In the genomic region with DNA sequence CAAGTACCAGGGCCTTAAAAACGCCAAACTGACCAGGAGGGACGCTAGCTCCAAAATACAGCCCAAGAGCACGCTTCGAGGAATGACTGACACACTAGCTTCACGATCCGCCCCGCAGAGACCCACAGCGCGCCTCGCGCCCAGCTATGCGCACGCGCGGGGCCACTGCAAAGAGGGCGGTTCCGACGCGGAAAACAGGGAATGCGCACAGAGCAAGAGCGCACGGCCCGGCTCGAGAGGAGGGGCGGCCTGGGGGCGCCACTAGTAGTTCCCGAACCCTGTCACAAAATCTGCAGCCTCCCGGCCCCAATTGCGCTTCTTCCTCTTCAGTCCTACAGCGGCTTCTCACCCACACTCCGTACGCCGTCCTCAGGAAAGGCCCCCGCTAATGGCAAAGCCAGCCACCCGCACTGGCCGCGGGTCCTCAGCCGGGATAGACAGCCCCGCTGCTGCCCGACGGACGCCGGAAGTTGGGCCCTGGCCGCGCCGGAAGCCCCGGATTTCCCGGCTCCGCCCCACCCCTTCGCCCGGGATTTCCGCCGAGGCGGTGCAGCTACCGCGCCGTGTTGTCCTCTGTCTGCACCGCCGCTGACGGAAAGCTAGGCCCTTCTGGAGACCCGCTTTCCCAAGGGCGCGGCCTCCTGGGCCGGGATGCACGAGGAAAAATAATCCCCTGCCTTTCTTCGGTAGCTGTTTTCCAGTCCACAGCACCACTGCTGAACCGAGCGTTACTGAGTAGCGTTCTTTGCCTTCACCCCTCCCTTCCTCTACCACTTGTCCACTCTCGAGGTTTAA, we compare ENCODE assay signal across 8 cellular contexts. TPM values are rescaled to one million over a fixed set of nuclear protein-coding genes. Genes with fewer than 3 reads are reported as not detected.
A peak's percentile ranks its signal among the peaks of the same experiment; 100 is the strongest.
DNase-seq lines count a peak whose midpoint lies in the region; ATAC-seq and TF ChIP-seq lines count a peak whose summit lies in the region.

A gene with protein sequence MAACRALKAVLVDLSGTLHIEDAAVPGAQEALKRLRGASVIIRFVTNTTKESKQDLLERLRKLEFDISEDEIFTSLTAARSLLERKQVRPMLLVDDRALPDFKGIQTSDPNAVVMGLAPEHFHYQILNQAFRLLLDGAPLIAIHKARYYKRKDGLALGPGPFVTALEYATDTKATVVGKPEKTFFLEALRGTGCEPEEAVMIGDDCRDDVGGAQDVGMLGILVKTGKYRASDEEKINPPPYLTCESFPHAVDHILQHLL (minus strand): TSS at position 472 of the 795 bp plus-strand sequence. CDS start 14,061 bp downstream, outside the sequence.

- H3K79me2 ChIP-seq in GM23338 (replicated peaks; ENCODE audit: insufficient read depth): peaks cover 45% of the 10 kb centered on the region
- peaks cover 48% of the 10 kb centered on the region for H3K79me2 ChIP-seq in neural progenitor cell (ENCODE audit: low read depth)

- TF ChIP-seq CTCF in GM23338 (conservative IDR thresholded peaks at IDR 0.05; ENCODE audit: low read depth in 2 of 2): no peak
- no peak for TF ChIP-seq CTCF in foreskin fibroblast (IDR thresholded peaks at IDR 0.05; ENCODE audit: low read depth, low read length)
- no peak for TF ChIP-seq CTCF in neural progenitor cell (IDR thresholded peaks at IDR 0.05)

- H3K4me1 ChIP-seq in GM23338 (ENCODE audit: insufficient read depth): peaks cover 7% of the 10 kb centered on the region
- peaks cover 14% of the 10 kb centered on the region for H3K4me1 ChIP-seq in neural progenitor cell

- H3K27ac ChIP-seq in GM23338 (ENCODE audit: low read depth) (peak within 1 kb of the TSS; percentile 92), neural progenitor cell (peak within 1 kb of the TSS; percentile 87)

- H3K9ac ChIP-seq in neural progenitor cell: peak within 1 kb of the TSS; percentile 76

- H3F3A ChIP-seq in GM23338 (replicated peaks; ENCODE audit: low read depth) (peaks cover 6% of the 10 kb centered on the region; the same call in 1 of the 2 replicates), neural progenitor cell (ENCODE audit: low read depth) (peaks cover 41% of the 10 kb centered on the region)

- H3K4me2 ChIP-seq in GM23338 (peak within 1 kb of the TSS; percentile 92), neural progenitor cell (peak within 1 kb of the TSS; percentile 92)

- H3K27me3 Mint-ChIP-seq in GM23338 (ENCODE audit: insufficient read depth, low read depth, poor library complexity): peaks cover 8% of the 10 kb centered on the region
- peaks cover 4% of the 10 kb centered on the region for H3K27me3 Mint-ChIP-seq in neural progenitor cell (ENCODE audit: insufficient read depth, low read depth)

- H3K9me3 ChIP-seq in neural progenitor cell (ENCODE audit: low read depth): no peaks in the 10 kb centered on the region

- peaks cover 5% of the 10 kb centered on the region; the same call in 1 of the 2 replicates for H3K36me3 ChIP-seq in GM23338 (ENCODE audit: insufficient read depth)
- H3K36me3 ChIP-seq in neural progenitor cell: peaks cover 6% of the 10 kb centered on the region

- H2AFZ ChIP-seq in GM23338 (peak within 1 kb of the TSS; percentile 97), neural progenitor cell (replicated peaks) (peak within 1 kb of the TSS; percentile 86)

- H3K4me3 Mint-ChIP-seq in GM23338: peak within 1 kb of the TSS; percentile 93
- H3K4me3 Mint-ChIP-seq in neural progenitor cell: peak within 1 kb of the TSS; percentile 95

- H3K9me3 Mint-ChIP-seq in GM23338 (peaks cover 2% of the 10 kb centered on the region; the same call in 1 of the 3 replicates), neural progenitor cell (no peaks in the 10 kb centered on the region)

- H3K4me3 ChIP-seq in GM23338: peak within 1 kb of the TSS; percentile 77
- H3K4me3 ChIP-seq in foreskin fibroblast (ENCODE audit: low read depth in 1 of 2, low read length in 2 of 2): peak within 1 kb of the TSS; percentile 74 to 81
- peak within 1 kb of the TSS; percentile 75 for H3K4me3 ChIP-seq in neural progenitor cell

- H3K27ac Mint-ChIP-seq in GM23338: peak within 1 kb of the TSS; percentile 91
- H3K27ac Mint-ChIP-seq in neural progenitor cell: peak within 1 kb of the TSS; percentile 96

- H3K36me3 Mint-ChIP-seq in GM23338 (ENCODE audit: low read depth) (peaks cover 4% of the 10 kb centered on the region; the same call in 1 of the 3 replicates), neural progenitor cell (peaks cover 18% of the 10 kb centered on the region)

- H3K4me1 Mint-ChIP-seq in GM23338 (peaks cover 20% of the 10 kb centered on the region), neural progenitor cell (peaks cover 23% of the 10 kb centered on the region)

- H4K20me1 ChIP-seq in GM23338 (replicated peaks; ENCODE audit: insufficient read depth): 0 out of 2 replicates have a peak, but pooled peaks cover 6% of the 10 kb centered on the region
- H4K20me1 ChIP-seq in neural progenitor cell (ENCODE audit: low read depth): peaks cover 15% of the 10 kb centered on the region

- no peaks in the 10 kb centered on the region for H3K9me2 ChIP-seq in GM23338 (ENCODE audit: insufficient read depth)

- no peaks in the 10 kb centered on the region for H3K27me3 ChIP-seq in GM23338 (ENCODE audit: insufficient read depth)
- no peaks in the 10 kb centered on the region for H3K27me3 ChIP-seq in neural progenitor cell

- DNase-seq in ELF-1 (ENCODE audit: low read depth, low spot score) (peak; percentile 89), GM23338 (ENCODE audit: low spot score) (peak; percentile 90), LHCN-M2 (ENCODE audit: low read depth) (peak; percentile 79), SIG-M5 treated with dmso at 0.1 percent for 504 hours (lab: John Stamatoyannopoulos, UW; ENCODE audit: unreplicated experiment) (peak; percentile 77), activated gamma-delta T cell treated with Interleukin-2 at 50 U/mL for 16 hours (peak; percentile 74), foreskin fibroblast (peak; percentile 79 to 93), neural progenitor cell (ENCODE audit: low spot score) (peak; percentile 91), stromal cell of bone marrow (ENCODE audit: low read depth) (peak; percentile 62)

- peak; percentile 92 for ATAC-seq in GM23338

TF ChIP-seq in GM23338, 12 proteins besides CTCF, POLR2A, EP300 and RAD21:
- TF ChIP-seq POLR2AphosphoS5 (IDR thresholded peaks at IDR 0.05; ENCODE audit: low read depth) (peak; percentile 95), ZNF114 (CRISPR knock-in tag; IDR thresholded peaks at IDR 0.05) (no peak)
- TF ChIP-seq, protein P1, sequence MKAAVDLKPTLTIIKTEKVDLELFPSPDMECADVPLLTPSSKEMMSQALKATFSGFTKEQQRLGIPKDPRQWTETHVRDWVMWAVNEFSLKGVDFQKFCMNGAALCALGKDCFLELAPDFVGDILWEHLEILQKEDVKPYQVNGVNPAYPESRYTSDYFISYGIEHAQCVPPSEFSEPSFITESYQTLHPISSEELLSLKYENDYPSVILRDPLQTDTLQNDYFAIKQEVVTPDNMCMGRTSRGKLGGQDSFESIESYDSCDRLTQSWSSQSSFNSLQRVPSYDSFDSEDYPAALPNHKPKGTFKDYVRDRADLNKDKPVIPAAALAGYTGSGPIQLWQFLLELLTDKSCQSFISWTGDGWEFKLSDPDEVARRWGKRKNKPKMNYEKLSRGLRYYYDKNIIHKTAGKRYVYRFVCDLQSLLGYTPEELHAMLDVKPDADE (IDR thresholded peaks at IDR 0.05): peak; percentile 14; the same call in 1 of the 2 replicates

RNA-seq across cellular contexts. Expression of the gene that starts here (rescaled TPM):
- 26.8 and 32.2 TPM in 2 replicates for total RNA-seq in GM23338 (2014; rRNA removed; shearing (Covaris generic))
- polyA plus RNA-seq in GM23338 (2016; fragmentation: Nextera tagmentation; extraction: Ambion mirVana): 17.3 and 25.9 TPM in 2 replicates
- 21.5 and 23.3 TPM in 2 replicates for total RNA-seq in LHCN-M2 (2014; rRNA removed)
- 19.0 TPM for polyA plus RNA-seq in LHCN-M2 (2012)
- total RNA-seq in neural progenitor cell (ENCODE audit: low replicate concordance): 54.4 and 85.0 TPM in 2 replicates

Comparison
In these comparisons a context has a peak if more than half of its experiments do, and no peak if none do; other contexts are left out.
1. Peak in every context shown above with its lines: DNase-seq, ATAC-seq, H3K4me3 ChIP-seq and H3K27ac ChIP-seq.